1 cellular context compared by ENCODE assay signal in the genomic region with DNA sequence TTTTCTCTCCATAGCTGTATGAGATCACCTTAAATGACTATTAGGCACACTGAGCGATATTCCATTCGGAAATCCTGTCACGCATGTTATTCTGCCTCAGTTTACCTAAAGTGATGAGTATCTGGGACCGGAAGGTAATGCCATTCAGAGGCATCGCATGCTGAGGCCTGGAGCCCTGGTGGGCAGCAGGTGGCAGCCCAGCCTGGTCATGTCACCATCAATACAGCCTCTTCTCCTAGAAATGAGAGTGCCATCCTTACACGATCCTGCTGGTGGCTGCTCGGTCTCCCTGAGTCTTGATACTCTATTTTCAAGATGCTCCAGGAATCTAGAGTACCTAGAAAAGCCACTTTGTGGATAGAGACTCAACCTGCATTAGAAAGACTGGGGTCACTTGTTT.
TF ChIP-seq lines count a peak whose summit lies in the region.

No MANE protein-coding gene starts in this region.

TF ChIP-seq in HepG2, 621 proteins besides CTCF, POLR2A, EP300 and RAD21 (continues in another document):
- TF ChIP-seq, protein P1, sequence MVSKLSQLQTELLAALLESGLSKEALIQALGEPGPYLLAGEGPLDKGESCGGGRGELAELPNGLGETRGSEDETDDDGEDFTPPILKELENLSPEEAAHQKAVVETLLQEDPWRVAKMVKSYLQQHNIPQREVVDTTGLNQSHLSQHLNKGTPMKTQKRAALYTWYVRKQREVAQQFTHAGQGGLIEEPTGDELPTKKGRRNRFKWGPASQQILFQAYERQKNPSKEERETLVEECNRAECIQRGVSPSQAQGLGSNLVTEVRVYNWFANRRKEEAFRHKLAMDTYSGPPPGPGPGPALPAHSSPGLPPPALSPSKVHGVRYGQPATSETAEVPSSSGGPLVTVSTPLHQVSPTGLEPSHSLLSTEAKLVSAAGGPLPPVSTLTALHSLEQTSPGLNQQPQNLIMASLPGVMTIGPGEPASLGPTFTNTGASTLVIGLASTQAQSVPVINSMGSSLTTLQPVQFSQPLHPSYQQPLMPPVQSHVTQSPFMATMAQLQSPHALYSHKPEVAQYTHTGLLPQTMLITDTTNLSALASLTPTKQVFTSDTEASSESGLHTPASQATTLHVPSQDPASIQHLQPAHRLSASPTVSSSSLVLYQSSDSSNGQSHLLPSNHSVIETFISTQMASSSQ (IDR thresholded peaks at IDR 0.05; ENCODE audit: low read depth): no peak
- TF ChIP-seq, protein P1 (CRISPR knock-in tag; IDR thresholded peaks at IDR 0.05; ENCODE audit: borderline replicate concordance): no peak
- TF ChIP-seq ZNF788 (CRISPR knock-in tag; IDR thresholded peaks at IDR 0.05; ENCODE audit: borderline replicate concordance) (no peak), ZNF577 (CRISPR knock-in tag; IDR thresholded peaks at IDR 0.05; ENCODE audit: borderline replicate concordance, low read depth) (no peak), MATR3 (CRISPR knock-in tag; IDR thresholded peaks at IDR 0.05) (no peak), RFXANK (CRISPR knock-in tag; IDR thresholded peaks at IDR 0.05) (no peak), TRIM24 (CRISPR knock-in tag; IDR thresholded peaks at IDR 0.05) (no peak), ZNF468 (CRISPR knock-in tag; IDR thresholded peaks at IDR 0.05) (no peak), ZNF3 (CRISPR knock-in tag; IDR thresholded peaks at IDR 0.05) (no peak), IRX3 (CRISPR knock-in tag; IDR thresholded peaks at IDR 0.05; ENCODE audit: borderline replicate concordance, low read depth) (no peak), CAMTA2 (CRISPR knock-in tag; IDR thresholded peaks at IDR 0.05; ENCODE audit: borderline replicate concordance) (no peak), RBFOX2 (IDR thresholded peaks at IDR 0.05; ENCODE audit: low read depth, low read length) (no peak), ONECUT2 (CRISPR knock-in tag; IDR thresholded peaks at IDR 0.05) (no peak)
- TF ChIP-seq, protein P2, sequence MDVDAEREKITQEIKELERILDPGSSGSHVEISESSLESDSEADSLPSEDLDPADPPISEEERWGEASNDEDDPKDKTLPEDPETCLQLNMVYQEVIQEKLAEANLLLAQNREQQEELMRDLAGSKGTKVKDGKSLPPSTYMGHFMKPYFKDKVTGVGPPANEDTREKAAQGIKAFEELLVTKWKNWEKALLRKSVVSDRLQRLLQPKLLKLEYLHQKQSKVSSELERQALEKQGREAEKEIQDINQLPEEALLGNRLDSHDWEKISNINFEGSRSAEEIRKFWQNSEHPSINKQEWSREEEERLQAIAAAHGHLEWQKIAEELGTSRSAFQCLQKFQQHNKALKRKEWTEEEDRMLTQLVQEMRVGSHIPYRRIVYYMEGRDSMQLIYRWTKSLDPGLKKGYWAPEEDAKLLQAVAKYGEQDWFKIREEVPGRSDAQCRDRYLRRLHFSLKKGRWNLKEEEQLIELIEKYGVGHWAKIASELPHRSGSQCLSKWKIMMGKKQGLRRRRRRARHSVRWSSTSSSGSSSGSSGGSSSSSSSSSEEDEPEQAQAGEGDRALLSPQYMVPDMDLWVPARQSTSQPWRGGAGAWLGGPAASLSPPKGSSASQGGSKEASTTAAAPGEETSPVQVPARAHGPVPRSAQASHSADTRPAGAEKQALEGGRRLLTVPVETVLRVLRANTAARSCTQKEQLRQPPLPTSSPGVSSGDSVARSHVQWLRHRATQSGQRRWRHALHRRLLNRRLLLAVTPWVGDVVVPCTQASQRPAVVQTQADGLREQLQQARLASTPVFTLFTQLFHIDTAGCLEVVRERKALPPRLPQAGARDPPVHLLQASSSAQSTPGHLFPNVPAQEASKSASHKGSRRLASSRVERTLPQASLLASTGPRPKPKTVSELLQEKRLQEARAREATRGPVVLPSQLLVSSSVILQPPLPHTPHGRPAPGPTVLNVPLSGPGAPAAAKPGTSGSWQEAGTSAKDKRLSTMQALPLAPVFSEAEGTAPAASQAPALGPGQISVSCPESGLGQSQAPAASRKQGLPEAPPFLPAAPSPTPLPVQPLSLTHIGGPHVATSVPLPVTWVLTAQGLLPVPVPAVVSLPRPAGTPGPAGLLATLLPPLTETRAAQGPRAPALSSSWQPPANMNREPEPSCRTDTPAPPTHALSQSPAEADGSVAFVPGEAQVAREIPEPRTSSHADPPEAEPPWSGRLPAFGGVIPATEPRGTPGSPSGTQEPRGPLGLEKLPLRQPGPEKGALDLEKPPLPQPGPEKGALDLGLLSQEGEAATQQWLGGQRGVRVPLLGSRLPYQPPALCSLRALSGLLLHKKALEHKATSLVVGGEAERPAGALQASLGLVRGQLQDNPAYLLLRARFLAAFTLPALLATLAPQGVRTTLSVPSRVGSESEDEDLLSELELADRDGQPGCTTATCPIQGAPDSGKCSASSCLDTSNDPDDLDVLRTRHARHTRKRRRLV (CRISPR knock-in tag; IDR thresholded peaks at IDR 0.05): no peak
- TF ChIP-seq, protein P3, sequence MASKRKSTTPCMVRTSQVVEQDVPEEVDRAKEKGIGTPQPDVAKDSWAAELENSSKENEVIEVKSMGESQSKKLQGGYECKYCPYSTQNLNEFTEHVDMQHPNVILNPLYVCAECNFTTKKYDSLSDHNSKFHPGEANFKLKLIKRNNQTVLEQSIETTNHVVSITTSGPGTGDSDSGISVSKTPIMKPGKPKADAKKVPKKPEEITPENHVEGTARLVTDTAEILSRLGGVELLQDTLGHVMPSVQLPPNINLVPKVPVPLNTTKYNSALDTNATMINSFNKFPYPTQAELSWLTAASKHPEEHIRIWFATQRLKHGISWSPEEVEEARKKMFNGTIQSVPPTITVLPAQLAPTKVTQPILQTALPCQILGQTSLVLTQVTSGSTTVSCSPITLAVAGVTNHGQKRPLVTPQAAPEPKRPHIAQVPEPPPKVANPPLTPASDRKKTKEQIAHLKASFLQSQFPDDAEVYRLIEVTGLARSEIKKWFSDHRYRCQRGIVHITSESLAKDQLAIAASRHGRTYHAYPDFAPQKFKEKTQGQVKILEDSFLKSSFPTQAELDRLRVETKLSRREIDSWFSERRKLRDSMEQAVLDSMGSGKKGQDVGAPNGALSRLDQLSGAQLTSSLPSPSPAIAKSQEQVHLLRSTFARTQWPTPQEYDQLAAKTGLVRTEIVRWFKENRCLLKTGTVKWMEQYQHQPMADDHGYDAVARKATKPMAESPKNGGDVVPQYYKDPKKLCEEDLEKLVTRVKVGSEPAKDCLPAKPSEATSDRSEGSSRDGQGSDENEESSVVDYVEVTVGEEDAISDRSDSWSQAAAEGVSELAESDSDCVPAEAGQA (IDR thresholded peaks at IDR 0.05; ENCODE audit: low read depth): no peak
- TF ChIP-seq, protein P3 (CRISPR knock-in tag; IDR thresholded peaks at IDR 0.05; ENCODE audit: borderline replicate concordance): no peak
- TF ChIP-seq, protein P4, sequence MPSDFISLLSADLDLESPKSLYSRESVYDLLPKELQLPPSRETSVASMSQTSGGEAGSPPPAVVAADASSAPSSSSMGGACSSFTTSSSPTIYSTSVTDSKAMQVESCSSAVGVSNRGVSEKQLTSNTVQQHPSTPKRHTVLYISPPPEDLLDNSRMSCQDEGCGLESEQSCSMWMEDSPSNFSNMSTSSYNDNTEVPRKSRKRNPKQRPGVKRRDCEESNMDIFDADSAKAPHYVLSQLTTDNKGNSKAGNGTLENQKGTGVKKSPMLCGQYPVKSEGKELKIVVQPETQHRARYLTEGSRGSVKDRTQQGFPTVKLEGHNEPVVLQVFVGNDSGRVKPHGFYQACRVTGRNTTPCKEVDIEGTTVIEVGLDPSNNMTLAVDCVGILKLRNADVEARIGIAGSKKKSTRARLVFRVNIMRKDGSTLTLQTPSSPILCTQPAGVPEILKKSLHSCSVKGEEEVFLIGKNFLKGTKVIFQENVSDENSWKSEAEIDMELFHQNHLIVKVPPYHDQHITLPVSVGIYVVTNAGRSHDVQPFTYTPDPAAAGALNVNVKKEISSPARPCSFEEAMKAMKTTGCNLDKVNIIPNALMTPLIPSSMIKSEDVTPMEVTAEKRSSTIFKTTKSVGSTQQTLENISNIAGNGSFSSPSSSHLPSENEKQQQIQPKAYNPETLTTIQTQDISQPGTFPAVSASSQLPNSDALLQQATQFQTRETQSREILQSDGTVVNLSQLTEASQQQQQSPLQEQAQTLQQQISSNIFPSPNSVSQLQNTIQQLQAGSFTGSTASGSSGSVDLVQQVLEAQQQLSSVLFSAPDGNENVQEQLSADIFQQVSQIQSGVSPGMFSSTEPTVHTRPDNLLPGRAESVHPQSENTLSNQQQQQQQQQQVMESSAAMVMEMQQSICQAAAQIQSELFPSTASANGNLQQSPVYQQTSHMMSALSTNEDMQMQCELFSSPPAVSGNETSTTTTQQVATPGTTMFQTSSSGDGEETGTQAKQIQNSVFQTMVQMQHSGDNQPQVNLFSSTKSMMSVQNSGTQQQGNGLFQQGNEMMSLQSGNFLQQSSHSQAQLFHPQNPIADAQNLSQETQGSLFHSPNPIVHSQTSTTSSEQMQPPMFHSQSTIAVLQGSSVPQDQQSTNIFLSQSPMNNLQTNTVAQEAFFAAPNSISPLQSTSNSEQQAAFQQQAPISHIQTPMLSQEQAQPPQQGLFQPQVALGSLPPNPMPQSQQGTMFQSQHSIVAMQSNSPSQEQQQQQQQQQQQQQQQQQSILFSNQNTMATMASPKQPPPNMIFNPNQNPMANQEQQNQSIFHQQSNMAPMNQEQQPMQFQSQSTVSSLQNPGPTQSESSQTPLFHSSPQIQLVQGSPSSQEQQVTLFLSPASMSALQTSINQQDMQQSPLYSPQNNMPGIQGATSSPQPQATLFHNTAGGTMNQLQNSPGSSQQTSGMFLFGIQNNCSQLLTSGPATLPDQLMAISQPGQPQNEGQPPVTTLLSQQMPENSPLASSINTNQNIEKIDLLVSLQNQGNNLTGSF (CRISPR knock-in tag; IDR thresholded peaks at IDR 0.05): no peak
- TF ChIP-seq, protein P5, sequence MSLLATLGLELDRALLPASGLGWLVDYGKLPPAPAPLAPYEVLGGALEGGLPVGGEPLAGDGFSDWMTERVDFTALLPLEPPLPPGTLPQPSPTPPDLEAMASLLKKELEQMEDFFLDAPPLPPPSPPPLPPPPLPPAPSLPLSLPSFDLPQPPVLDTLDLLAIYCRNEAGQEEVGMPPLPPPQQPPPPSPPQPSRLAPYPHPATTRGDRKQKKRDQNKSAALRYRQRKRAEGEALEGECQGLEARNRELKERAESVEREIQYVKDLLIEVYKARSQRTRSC (CRISPR knock-in tag; IDR thresholded peaks at IDR 0.05; ENCODE audit: low read depth): no peak
- TF ChIP-seq, protein P6, sequence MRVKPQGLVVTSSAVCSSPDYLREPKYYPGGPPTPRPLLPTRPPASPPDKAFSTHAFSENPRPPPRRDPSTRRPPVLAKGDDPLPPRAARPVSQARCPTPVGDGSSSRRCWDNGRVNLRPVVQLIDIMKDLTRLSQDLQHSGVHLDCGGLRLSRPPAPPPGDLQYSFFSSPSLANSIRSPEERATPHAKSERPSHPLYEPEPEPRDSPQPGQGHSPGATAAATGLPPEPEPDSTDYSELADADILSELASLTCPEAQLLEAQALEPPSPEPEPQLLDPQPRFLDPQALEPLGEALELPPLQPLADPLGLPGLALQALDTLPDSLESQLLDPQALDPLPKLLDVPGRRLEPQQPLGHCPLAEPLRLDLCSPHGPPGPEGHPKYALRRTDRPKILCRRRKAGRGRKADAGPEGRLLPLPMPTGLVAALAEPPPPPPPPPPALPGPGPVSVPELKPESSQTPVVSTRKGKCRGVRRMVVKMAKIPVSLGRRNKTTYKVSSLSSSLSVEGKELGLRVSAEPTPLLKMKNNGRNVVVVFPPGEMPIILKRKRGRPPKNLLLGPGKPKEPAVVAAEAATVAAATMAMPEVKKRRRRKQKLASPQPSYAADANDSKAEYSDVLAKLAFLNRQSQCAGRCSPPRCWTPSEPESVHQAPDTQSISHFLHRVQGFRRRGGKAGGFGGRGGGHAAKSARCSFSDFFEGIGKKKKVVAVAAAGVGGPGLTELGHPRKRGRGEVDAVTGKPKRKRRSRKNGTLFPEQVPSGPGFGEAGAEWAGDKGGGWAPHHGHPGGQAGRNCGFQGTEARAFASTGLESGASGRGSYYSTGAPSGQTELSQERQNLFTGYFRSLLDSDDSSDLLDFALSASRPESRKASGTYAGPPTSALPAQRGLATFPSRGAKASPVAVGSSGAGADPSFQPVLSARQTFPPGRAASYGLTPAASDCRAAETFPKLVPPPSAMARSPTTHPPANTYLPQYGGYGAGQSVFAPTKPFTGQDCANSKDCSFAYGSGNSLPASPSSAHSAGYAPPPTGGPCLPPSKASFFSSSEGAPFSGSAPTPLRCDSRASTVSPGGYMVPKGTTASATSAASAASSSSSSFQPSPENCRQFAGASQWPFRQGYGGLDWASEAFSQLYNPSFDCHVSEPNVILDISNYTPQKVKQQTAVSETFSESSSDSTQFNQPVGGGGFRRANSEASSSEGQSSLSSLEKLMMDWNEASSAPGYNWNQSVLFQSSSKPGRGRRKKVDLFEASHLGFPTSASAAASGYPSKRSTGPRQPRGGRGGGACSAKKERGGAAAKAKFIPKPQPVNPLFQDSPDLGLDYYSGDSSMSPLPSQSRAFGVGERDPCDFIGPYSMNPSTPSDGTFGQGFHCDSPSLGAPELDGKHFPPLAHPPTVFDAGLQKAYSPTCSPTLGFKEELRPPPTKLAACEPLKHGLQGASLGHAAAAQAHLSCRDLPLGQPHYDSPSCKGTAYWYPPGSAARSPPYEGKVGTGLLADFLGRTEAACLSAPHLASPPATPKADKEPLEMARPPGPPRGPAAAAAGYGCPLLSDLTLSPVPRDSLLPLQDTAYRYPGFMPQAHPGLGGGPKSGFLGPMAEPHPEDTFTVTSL (CRISPR knock-in tag; IDR thresholded peaks at IDR 0.05; ENCODE audit: borderline replicate concordance): no peak
